Comparison of ENCODE assay signal across 16 cellular contexts in genomic region chr6:145096846-145097245, GRCh38.
"Had no signal": no experiment of that assay in that cellular context is flagged by ENCODE, and none has a peak within 500 bp of the region (broad histone marks: within the 10 kb centered on the region; RNA-seq: fewer than 3 reads in every experiment).

No MANE protein-coding gene starts in this region.

- ATAC-seq: activated naive CD8-positive, alpha-beta T cell treated with anti-CD3 and anti-CD28 coated beads, Interleukin-2, amount 50 U/mL, for 24 hours; natural killer cell treated with Interleukin-12 subunit alpha and Interleukin-12 subunit beta and Interleukin-15 and Interleukin-18, amount 100 ng/mL, for 72 hours; stimulated activated naive CD8-positive, alpha-beta T cell treated with anti-CD3 and anti-CD28 coated beads, Interleukin-15, Interleukin-2, amounts not matched to agents 100 U/mL and 50 U/mL, for 24 hours had no signal

- H3K27me3 ChIP-seq: colonic mucosa, upper lobe of left lung had no signal

- H3K9me3 ChIP-seq: colonic mucosa, prostate gland had no signal

- H3K4me3 ChIP-seq: colonic mucosa, prostate gland, upper lobe of left lung had no signal

- H3K27ac ChIP-seq: colonic mucosa, prostate gland had no signal

- H3K36me3 ChIP-seq: colonic mucosa, prostate gland, upper lobe of left lung had no signal

- DNase-seq: activated CD4-positive, alpha-beta memory T cell treated with anti-CD3 and anti-CD28 coated beads, Interleukin-2, amount 10 ng/mL, durations not matched to agents 7 days and 5 days; activated CD4-positive, alpha-beta T cell treated with anti-CD3 and anti-CD28 coated beads for 1 hour; activated CD8-positive, alpha-beta memory T cell treated with anti-CD3 and anti-CD28 coated beads, Interleukin-2, amount 50 U/mL, for 4 hours; activated naive CD4-positive, alpha-beta T cell treated with Interleukin-2 at 50 U/mL for 16 hours; activated naive CD8-positive, alpha-beta T cell treated with anti-CD3 and anti-CD28 coated beads, Interleukin-2, amount 50 U/mL, for 24 hours; colonic mucosa; effector CD4-positive, alpha-beta T cell; hypothalamus; occipital lobe; stimulated activated CD4-positive, alpha-beta T cell treated with anti-CD3 and anti-CD28 coated beads, Interleukin-4, amount 100 ng/mL, for 1 hour; stimulated activated CD8-positive, alpha-beta memory T cell treated with anti-CD3 and anti-CD28 coated beads, Interleukin-4, amount 100 ng/mL, for 48 hours; stimulated activated naive CD8-positive, alpha-beta T cell treated with anti-CD3 and anti-CD28 coated beads, Interleukin-15, Interleukin-2, amounts not matched to agents 100 U/mL and 50 U/mL, for 24 hours; SW 1271; upper lobe of left lung had no signal

- H3K4me1 ChIP-seq: colonic mucosa, prostate gland, upper lobe of left lung had no signal
